In genomic region chr1:157138220-157139124, GRCh38 we compare ENCODE assay signal across 8 cellular contexts. TPM values are rescaled to one million over a fixed set of nuclear protein-coding genes. Genes with fewer than 3 reads are reported as not detected.
A peak's percentile ranks its signal among the peaks of the same experiment; 100 is the strongest.
DNase-seq lines count a peak whose midpoint lies in the region; ATAC-seq and TF ChIP-seq lines count a peak whose summit lies in the region.

TSS of gene ETV3 (minus strand) at chr1:157138395. CDS start at chr1:157136352, 2,043 bp downstream.

- CTCF ChIA-PET in activated CD4-positive, alpha-beta memory T cell treated with anti-CD3 and anti-CD28 coated beads, Interleukin-2, amount 10 ng/mL, durations not matched to agents 7 days and 5 days (lab: Charles Lee) = interaction anchor here (1.3 to 4.6 kb wide), 5 partner anchors 10 to 48 kb away, joined by 3 to 48 read pairs (median 5); no protein-coding TSS in a partner anchor

- intact Hi-C loops in lower lobe of right lung (cut with DNase I) = no loop called here

- H3K27ac Mint-ChIP-seq in activated CD4-positive, alpha-beta memory T cell treated with anti-CD3 and anti-CD28 coated beads, Interleukin-2, amount 10 ng/mL, durations not matched to agents 7 days and 5 days = peak within 1 kb of the TSS; percentile 86

- ATAC-seq in GM19351 (IDR thresholded peaks at IDR 0.05; ENCODE audit: unreplicated experiment) = peak; percentile 89
- peak; percentile 85 for ATAC-seq in HG03520 (IDR thresholded peaks at IDR 0.05; ENCODE audit: unreplicated experiment)
- ATAC-seq in lower lobe of right lung = peak; percentile 95 to 96

- H3K4me1 ChIP-seq in lower lobe of right lung = peaks cover 43% of the 10 kb centered on the region

- POLR2A ChIA-PET in activated CD4-positive, alpha-beta memory T cell treated with anti-CD3 and anti-CD28 coated beads, Interleukin-2, amount 10 ng/mL, durations not matched to agents 7 days and 5 days (lab: Charles Lee) = interaction anchor here (0.6 to 3.4 kb wide), 8 partner anchors 11 to 41 kb away, joined by 3 to 13 read pairs (median 4); no protein-coding TSS in a partner anchor

- H3K9me3 ChIP-seq in lower lobe of right lung = no peaks in the 10 kb centered on the region

- no peaks in the 10 kb centered on the region for H3K27me3 ChIP-seq in lower lobe of right lung (ENCODE audit: low read depth)

- peaks cover 51% of the 10 kb centered on the region for H3K4me1 Mint-ChIP-seq in activated CD4-positive, alpha-beta memory T cell treated with anti-CD3 and anti-CD28 coated beads, Interleukin-2, amount 10 ng/mL, durations not matched to agents 7 days and 5 days

- peak; percentile 27 to 92 (median 82) for DNase-seq in C1 segment of cervical spinal cord (lab: John Stamatoyannopoulos, UW)
- DNase-seq in NCI-H82 treated with DMSO at 0.1 percent for 48 hours (lab: John Stamatoyannopoulos, UW; ENCODE audit: unreplicated experiment) = peak; percentile 86
- DNase-seq in activated CD4-positive, alpha-beta memory T cell treated with anti-CD3 and anti-CD28 coated beads, Interleukin-2, amount 10 ng/mL, durations not matched to agents 7 days and 5 days = peak; percentile 94
- peak; percentile 92 for DNase-seq in ecto neural progenitor cell (ENCODE audit: low spot score)
- peak; percentile 94 for DNase-seq in lower lobe of right lung
- peak; percentile 54 to 60 (median 59) for DNase-seq in stimulated activated CD4-positive, alpha-beta T cell treated with anti-CD3 and anti-CD28 coated beads, TNF-alpha, amount 100 ng/mL, for 1 hour (ENCODE audit: low read depth in 3 of 3, low spot score in 1 of 3)

- H3K4me3 ChIP-seq in lower lobe of right lung = peak within 1 kb of the TSS; percentile 90

- no peaks in the 10 kb centered on the region for H3K27me3 Mint-ChIP-seq in activated CD4-positive, alpha-beta memory T cell treated with anti-CD3 and anti-CD28 coated beads, Interleukin-2, amount 10 ng/mL, durations not matched to agents 7 days and 5 days

- no peak for TF ChIP-seq CTCF in lower lobe of right lung (IDR thresholded peaks at IDR 0.05)

- H3K27ac ChIP-seq in lower lobe of right lung = peak within 1 kb of the TSS; percentile 99

- peaks cover 39% of the 10 kb centered on the region for H3K36me3 Mint-ChIP-seq in activated CD4-positive, alpha-beta memory T cell treated with anti-CD3 and anti-CD28 coated beads, Interleukin-2, amount 10 ng/mL, durations not matched to agents 7 days and 5 days (ENCODE audit: low read depth)

- peaks cover 28% of the 10 kb centered on the region for H3K36me3 ChIP-seq in lower lobe of right lung

- peak within 1 kb of the TSS; percentile 92 for H3K4me3 Mint-ChIP-seq in activated CD4-positive, alpha-beta memory T cell treated with anti-CD3 and anti-CD28 coated beads, Interleukin-2, amount 10 ng/mL, durations not matched to agents 7 days and 5 days

- no peaks in the 10 kb centered on the region for H3K9me3 Mint-ChIP-seq in activated CD4-positive, alpha-beta memory T cell treated with anti-CD3 and anti-CD28 coated beads, Interleukin-2, amount 10 ng/mL, durations not matched to agents 7 days and 5 days

RNA-seq across cellular contexts. Expression of gene ETV3, which starts in this region (rescaled TPM):
- total RNA-seq in activated CD4-positive, alpha-beta memory T cell treated with anti-CD3 and anti-CD28 coated beads, Interleukin-2, amount 10 ng/mL, durations not matched to agents 7 days and 5 days = 10 to 100 TPM; 47.5 to 51.1 TPM
- total RNA-seq in lower lobe of right lung = 29.5 TPM

Comparison
In these comparisons a context has a peak if more than half of its experiments do, and no peak if none do; other contexts are left out.
1. Peak in every context shown above with its lines: DNase-seq, ATAC-seq, H3K4me3 ChIP-seq and H3K27ac ChIP-seq.